8 cellular contexts compared by ENCODE assay signal in genomic region chr10:62492012-62492869, GRCh38.
DNase-seq lines count a peak whose midpoint lies in the region; ATAC-seq lines count a peak whose summit lies in the region.

No MANE protein-coding gene starts in this region.

- H4K5ac ChIP-seq in mesendoderm (ENCODE audit: low read length) = no peak overlapping the region

- WGBS in mesendoderm (ENCODE audit: extremely low coverage, insufficient coverage, low lambda C conversion rate) = no CpG with 5 or more reads among the region's 5 CpGs

- H2AK5ac ChIP-seq in mesendoderm (ENCODE audit: low read length) = no peak overlapping the region

- H3K4me2 ChIP-seq in mesendoderm (ENCODE audit: low read length) = no peak overlapping the region

- no peak overlapping the region for H3K18ac ChIP-seq in mesendoderm (ENCODE audit: low read length)

- no peaks in the 10 kb centered on the region for H3K4me1 ChIP-seq in mesendoderm (ENCODE audit: control insufficient read depth, low read depth, low read length)

- H2BK15ac ChIP-seq in mesendoderm (replicated peaks; ENCODE audit: low read depth) = no peak overlapping the region

- H3K56ac ChIP-seq in mesendoderm (ENCODE audit: low read length) = no peak overlapping the region

- H3K27ac ChIP-seq in mesendoderm (ENCODE audit: low read depth, low read length) = no peak overlapping the region

- no peak overlapping the region for H3K4me3 ChIP-seq in mesendoderm (ENCODE audit: low read length)

- no peaks in the 10 kb centered on the region for H3K79me2 ChIP-seq in mesendoderm (ENCODE audit: control insufficient read depth, insufficient read depth, low read length)

- no peak overlapping the region for H4K8ac ChIP-seq in mesendoderm (ENCODE audit: low read depth, low read length)

- H3K4ac ChIP-seq in mesendoderm (ENCODE audit: low read depth, low read length) = no peak overlapping the region

- H3K79me1 ChIP-seq in mesendoderm (ENCODE audit: low read length) = no peaks in the 10 kb centered on the region

- no peak overlapping the region for H2BK5ac ChIP-seq in mesendoderm (ENCODE audit: low read length)

- no peaks in the 10 kb centered on the region for H3K36me3 ChIP-seq in mesendoderm (ENCODE audit: control insufficient read depth, insufficient read depth, low read length)

- ATAC-seq in GM19467 (IDR thresholded peaks at IDR 0.05; ENCODE audit: unreplicated experiment) (no peak), HG02678 (IDR thresholded peaks at IDR 0.05; ENCODE audit: unreplicated experiment) (no peak)

- H3K27me3 ChIP-seq in mesendoderm (ENCODE audit: insufficient read depth, low read length, poor library complexity) = no peaks in the 10 kb centered on the region

- H3K9ac ChIP-seq in mesendoderm (ENCODE audit: low read length) = no peak overlapping the region

- DNase-seq in stimulated activated CD4-positive, alpha-beta T cell treated with anti-CD3 and anti-CD28 coated beads, Interleukin-4, amount 100 ng/mL, for 24 hours = peak; percentile 4
- DNase-seq in stimulated activated CD4-positive, alpha-beta T cell treated with anti-CD3 and anti-CD28 coated beads, Interleukin-15, amount 100 ng/mL, for 24 hours = no peak
- DNase-seq in NCI-H345 (lab: John Stamatoyannopoulos, UW) (peak; percentile 1), cerebellum (ENCODE audit: low spot score) (peak; percentile 2), mesendoderm (peak; percentile 65)
- DNase-seq in activated CD4-positive, alpha-beta T cell treated with anti-CD3 and anti-CD28 coated beads, Interleukin-2, amount 50 U/mL, for 1 hour = no peak

- no peak overlapping the region for H3K23ac ChIP-seq in mesendoderm (ENCODE audit: low read length)

- no peak overlapping the region for H2BK120ac ChIP-seq in mesendoderm (ENCODE audit: low read depth, low read length)

Comparison
In these comparisons a context has a peak if more than half of its experiments do, and no peak if none do; other contexts are left out.
1. DNase-seq: peak in stimulated activated CD4-positive, alpha-beta T cell treated with anti-CD3 and anti-CD28 coated beads, Interleukin-4, amount 100 ng/mL, for 24 hours (single experiment), NCI-H345 (single experiment), cerebellum (single experiment) and mesendoderm (single experiment); none in stimulated activated CD4-positive, alpha-beta T cell treated with anti-CD3 and anti-CD28 coated beads, Interleukin-15, amount 100 ng/mL, for 24 hours (single experiment) and activated CD4-positive, alpha-beta T cell treated with anti-CD3 and anti-CD28 coated beads, Interleukin-2, amount 50 U/mL, for 1 hour (single experiment).